Comparison of ENCODE assay signal across 18 cellular contexts in genomic region chr1:201637282-201638076, GRCh38.
DNase-seq lines count a peak whose midpoint lies in the region; ATAC-seq, FAIRE-seq and TF ChIP-seq lines count a peak whose summit lies in the region.
"Had no signal": no experiment of that assay in that cellular context is flagged by ENCODE, and none has a peak within 500 bp of the region (broad histone marks: within the 10 kb centered on the region; RNA-seq: fewer than 3 reads in every experiment).

No MANE protein-coding gene starts in this region.

- H3K36me3 ChIP-seq in HepG2 (replicated peaks in 1 of 2; ENCODE audit: control insufficient read depth in 1 of 2, insufficient read depth in 2 of 2, low read length in 2 of 2): no peaks in the 10 kb centered on the region
- H3K36me3 ChIP-seq: esophagus squamous epithelium, uterus had no signal

- TF ChIP-seq CTCF in AG10803 (conservative IDR thresholded peaks at IDR 0.05; ENCODE audit: low read length): no peak
- no peak for TF ChIP-seq CTCF in HepG2 (CRISPR knock-in tag; IDR thresholded peaks at IDR 0.05)

- no peak for FAIRE-seq in HepG2 (lab: Jason Lieb, UNC)

- H3K27ac ChIP-seq in HepG2 (ENCODE audit: extremely low read length, insufficient read depth, low read length): no peak overlapping the region
- H3K27ac ChIP-seq: PC-9 had no signal

- no TSS peak for BruUV-seq in HepG2 (replicated peaks; lab: Mats Ljungman, UMichigan)

- H3K4me1 ChIP-seq in HepG2 (ENCODE audit: insufficient read depth, low read length): no peaks in the 10 kb centered on the region
- H3K4me1 ChIP-seq: uterus had no signal

- no peak for TF ChIP-seq EP300 in HepG2 (IDR thresholded peaks at IDR 0.05; ENCODE audit: low read depth in 2 of 2, low read length in 2 of 2)
- TF ChIP-seq EP300 in HepG2 (CRISPR knock-in tag; IDR thresholded peaks at IDR 0.05; ENCODE audit: borderline replicate concordance): no peak

- POLR2A ChIA-PET in HepG2 (lab: Yijun Ruan, JAX): no interaction called here

- H3K27ac Mint-ChIP-seq in T-helper 2 cell treated with Interferon-gamma antibody and Interleukin-4, amounts not matched to agents 5 μg/mL and 100 μg/mL, for 36 hours: no peak overlapping the region
- H3K27ac Mint-ChIP-seq: activated B cell treated with CpG ODN at 0.5 μM for 24 hours; activated CD8-positive, alpha-beta memory T cell treated with anti-CD3 and anti-CD28 coated beads, Interleukin-2, amount 10 ng/mL, durations not matched to agents 7 days and 5 days; stimulated activated naive CD8-positive, alpha-beta T cell treated with anti-CD3 and anti-CD28 coated beads, Interleukin-15, Interleukin-2, amounts not matched to agents 100 ng/mL and 50 ng/mL, for 24 hours had no signal

- no peaks in the 10 kb centered on the region for H4K20me1 ChIP-seq in HepG2 (ENCODE audit: insufficient read depth, low read length)

- no peaks in the 10 kb centered on the region for H3K9me3 ChIP-seq in HepG2 (ENCODE audit: low read length)
- H3K9me3 ChIP-seq: esophagus squamous epithelium, uterus had no signal

- no peaks in the 10 kb centered on the region for H3K36me3 Mint-ChIP-seq in T-helper 2 cell treated with Interferon-gamma antibody and Interleukin-4, amounts not matched to agents 5 μg/mL and 100 μg/mL, for 36 hours (ENCODE audit: low read depth)
- H3K36me3 Mint-ChIP-seq: activated CD8-positive, alpha-beta memory T cell treated with anti-CD3 and anti-CD28 coated beads, Interleukin-2, amount 10 ng/mL, durations not matched to agents 7 days and 5 days had no signal

- H3K27me3 Mint-ChIP-seq in T-helper 2 cell treated with Interferon-gamma antibody and Interleukin-4, amounts not matched to agents 5 μg/mL and 100 μg/mL, for 36 hours (ENCODE audit: low read depth): peaks cover 2% of the 10 kb centered on the region
- H3K27me3 Mint-ChIP-seq: activated B cell treated with CpG ODN at 0.5 μM for 24 hours; stimulated activated naive CD8-positive, alpha-beta T cell treated with anti-CD3 and anti-CD28 coated beads, Interleukin-15, Interleukin-2, amounts not matched to agents 100 ng/mL and 50 ng/mL, for 24 hours had no signal

- in situ Hi-C loops in HepG2 (cut with HindIII; ENCODE audit: extremely low pct_ligation_motif_present, low pct_unique_long_range_greater_than_20kb): no loop called here

- no peaks in the 10 kb centered on the region for H3K4me1 Mint-ChIP-seq in T-helper 2 cell treated with Interferon-gamma antibody and Interleukin-4, amounts not matched to agents 5 μg/mL and 100 μg/mL, for 36 hours (ENCODE audit: low read depth)
- H3K4me1 Mint-ChIP-seq: activated B cell treated with CpG ODN at 0.5 μM for 24 hours; activated CD8-positive, alpha-beta memory T cell treated with anti-CD3 and anti-CD28 coated beads, Interleukin-2, amount 10 ng/mL, durations not matched to agents 7 days and 5 days had no signal

- no peaks in the 10 kb centered on the region for H3K79me2 ChIP-seq in HepG2 (ENCODE audit: insufficient read depth, low read length)

- peaks cover 1 to 19% of the 10 kb centered on the region in 2 experiments; a peak in 2 of 5 replicates for H3K27me3 ChIP-seq in HepG2 (ENCODE audit: control insufficient read depth in 1 of 2, insufficient read depth in 2 of 2, low read length in 2 of 2)
- H3K27me3 ChIP-seq: uterus had no signal

- H3K4me3 Mint-ChIP-seq in T-helper 2 cell treated with Interferon-gamma antibody and Interleukin-4, amounts not matched to agents 5 μg/mL and 100 μg/mL, for 36 hours: no peak overlapping the region
- H3K4me3 Mint-ChIP-seq: activated B cell treated with CpG ODN at 0.5 μM for 24 hours; activated CD8-positive, alpha-beta memory T cell treated with anti-CD3 and anti-CD28 coated beads, Interleukin-2, amount 10 ng/mL, durations not matched to agents 7 days and 5 days; stimulated activated naive CD8-positive, alpha-beta T cell treated with anti-CD3 and anti-CD28 coated beads, Interleukin-15, Interleukin-2, amounts not matched to agents 100 ng/mL and 50 ng/mL, for 24 hours had no signal

- under 1% methylated on average over 4 of the region's 4 CpGs for WGBS in HepG2 (ENCODE audit: low lambda C conversion rate)

- no peak overlapping the region for H3K9ac ChIP-seq in HepG2 (ENCODE audit: insufficient read depth, low read depth, low read length)

- TF ChIP-seq POLR2A in HepG2 (IDR thresholded peaks at IDR 0.05; ENCODE audit: insufficient read depth in 1 of 2, low read depth in 2 of 2, low read length in 2 of 2): no peak

- ATAC-seq in HepG2 (no peak), GM21515 (IDR thresholded peaks at IDR 0.05; ENCODE audit: unreplicated experiment) (no peak)
- ATAC-seq: activated CD8-positive, alpha-beta memory T cell treated with anti-CD3 and anti-CD28 coated beads, Interleukin-2, amount 10 ng/mL, durations not matched to agents 7 days and 5 days had no signal

- H3K4me3 ChIP-seq in AG10803 (ENCODE audit: low read length) (no peak overlapping the region), HepG2 (replicated peaks in 1 of 3; ENCODE audit: insufficient read depth in 1 of 3, low read depth in 2 of 3, low read length in 3 of 3) (no peak overlapping the region)
- H3K4me3 ChIP-seq: esophagus squamous epithelium, PC-9, uterus had no signal

- H3K9me3 Mint-ChIP-seq in T-helper 2 cell treated with Interferon-gamma antibody and Interleukin-4, amounts not matched to agents 5 μg/mL and 100 μg/mL, for 36 hours: no peaks in the 10 kb centered on the region
- H3K9me3 Mint-ChIP-seq: activated B cell treated with CpG ODN at 0.5 μM for 24 hours; stimulated activated naive CD8-positive, alpha-beta T cell treated with anti-CD3 and anti-CD28 coated beads, Interleukin-15, Interleukin-2, amounts not matched to agents 100 ng/mL and 50 ng/mL, for 24 hours had no signal

- H2AFZ ChIP-seq in HepG2 (ENCODE audit: low read length): no peak overlapping the region
- H2AFZ ChIP-seq: PC-9 had no signal

- H3K4me2 ChIP-seq in HepG2 (ENCODE audit: low read depth, low read length): no peak overlapping the region
- H3K4me2 ChIP-seq: PC-9 had no signal

- CTCF ChIA-PET in HepG2 (lab: Yijun Ruan, JAX; ENCODE audit: low intra/inter-chr PET ratio, low total read pairs): no interaction called here

- peak; percentile 91 for DNase-seq in AG10803 (ENCODE audit: low read depth)
- DNase-seq in HT1080 (ENCODE audit: low read depth): peak; percentile 10
- DNase-seq in dermis blood vessel endothelial cell: peak; percentile 34
- no peak for DNase-seq in HepG2 (ENCODE audit: low spot score)
- DNase-seq in NCI-H2196 treated with DMSO at 0.1 percent for 48 hours (lab: John Stamatoyannopoulos, UW; ENCODE audit: unreplicated experiment): no peak
- DNase-seq in NCI-H2171 (lab: John Stamatoyannopoulos, UW): no peak
- DNase-seq in T-helper 2 cell treated with Interferon-gamma antibody and Interleukin-4, amounts not matched to agents 5 μg/mL and 100 μg/mL, for 36 hours (ENCODE audit: low spot score): no peak
- DNase-seq: activated B cell treated with CpG ODN at 0.5 μM for 24 hours; activated CD8-positive, alpha-beta memory T cell treated with anti-CD3 and anti-CD28 coated beads, Interleukin-2, amount 10 ng/mL, durations not matched to agents 7 days and 5 days; C1 segment of cervical spinal cord; esophagus squamous epithelium; mesendoderm; NCI-H1436; occipital lobe had no signal

- intact Hi-C loops in HepG2 (cut with micrococcal nuclease; ENCODE audit: unreplicated experiment): no loop called here

- TF ChIP-seq RAD21 in HepG2 (CRISPR knock-in tag; IDR thresholded peaks at IDR 0.05): no peak

TF ChIP-seq in HepG2, 621 proteins besides CTCF, POLR2A, EP300 and RAD21:
- TF ChIP-seq ZBTB26 (CRISPR knock-in tag; IDR thresholded peaks at IDR 0.05; ENCODE audit: borderline replicate concordance): no peak
- TF ChIP-seq TAF15 (IDR thresholded peaks at IDR 0.05; ENCODE audit: low read depth, low read length, poor library complexity, severe bottlenecking): no peak
- TF ChIP-seq ZNF749 (CRISPR knock-in tag; IDR thresholded peaks at IDR 0.05; ENCODE audit: borderline replicate concordance): no peak
- peak; percentile 38; the same call in 1 of the 2 replicates for TF ChIP-seq CREB1 (IDR thresholded peaks at IDR 0.05)
- TF ChIP-seq CREB1 (CRISPR knock-in tag; IDR thresholded peaks at IDR 0.05): no peak
- peak; percentile 62 for TF ChIP-seq RFX1 (IDR thresholded peaks at IDR 0.05)
- TF ChIP-seq ATF7 (IDR thresholded peaks at IDR 0.05): peak; percentile 50; the same call in 1 of the 2 replicates
- no peak for TF ChIP-seq ATF7 (CRISPR knock-in tag; IDR thresholded peaks at IDR 0.05)

Comparison
In these comparisons a context has a peak if more than half of its experiments do, and no peak if none do; other contexts are left out.
1. DNase-seq: peak in AG10803 (single experiment), HT1080 (single experiment) and dermis blood vessel endothelial cell (single experiment); none in HepG2 (single experiment), NCI-H2196 treated with DMSO at 0.1 percent for 48 hours (single experiment), NCI-H2171 (single experiment) and T-helper 2 cell treated with Interferon-gamma antibody and Interleukin-4, amounts not matched to agents 5 μg/mL and 100 μg/mL, for 36 hours (single experiment).